Comparison of ENCODE assay signal across 8 cellular contexts in genomic region chr22:38681784-38682335, GRCh38. TPM values are rescaled to one million over a fixed set of nuclear protein-coding genes. Genes with fewer than 3 reads are reported as not detected.
DNase-seq lines count a peak whose midpoint lies in the region; ATAC-seq and TF ChIP-seq lines count a peak whose summit lies in the region.

TOMM22 (plus strand) TSS chr22:38681957; CDS start chr22:38681979, 22 bp downstream.

- peak; percentile 36 for TF ChIP-seq CTCF in left lung (IDR thresholded peaks at IDR 0.05)

- 0 out of 2 replicates have a peak, but pooled peaks cover 4% of the 10 kb centered on the region for H3K9me3 ChIP-seq in BLaER1
- H3K9me3 ChIP-seq in left lung: no peaks in the 10 kb centered on the region

- H3K4me1 ChIP-seq in BLaER1 (peaks cover 17% of the 10 kb centered on the region), left lung (peaks cover 8 to 17% of the 10 kb centered on the region in 2 donors)

- H3K27me3 ChIP-seq in BLaER1 (no peaks in the 10 kb centered on the region), left lung (no peaks in the 10 kb centered on the region)

- peak; percentile 99 for DNase-seq in GM19238 (ENCODE audit: insufficient read length, low spot score)
- DNase-seq in NCI-H526 (lab: John Stamatoyannopoulos, UW): peak; percentile 40 to 91
- DNase-seq in activated CD4-positive, alpha-beta T cell treated with anti-CD3 and anti-CD28 coated beads, Interleukin-2, amount 10 ng/mL, durations not matched to agents 7 days and 5 days: peak; percentile 87
- DNase-seq in dedifferentiated amniotic fluid mesenchymal stem cell (ENCODE audit: extremely low spot score): peak; percentile 82
- DNase-seq in left lung: peak; percentile 91 to 99
- peak; percentile 83 for DNase-seq in stimulated activated CD4-positive, alpha-beta T cell treated with anti-CD3 and anti-CD28 coated beads, Interleukin-4, amount 100 ng/mL, for 1 hour

- peaks cover 20% of the 10 kb centered on the region for H3K36me3 Mint-ChIP-seq in activated CD4-positive, alpha-beta T cell treated with anti-CD3 and anti-CD28 coated beads, Interleukin-2, amount 10 ng/mL, durations not matched to agents 7 days and 5 days (ENCODE audit: low read depth)

- H3K27me3 Mint-ChIP-seq in activated CD4-positive, alpha-beta T cell treated with anti-CD3 and anti-CD28 coated beads, Interleukin-2, amount 10 ng/mL, durations not matched to agents 7 days and 5 days: no peaks in the 10 kb centered on the region

- POLR2A ChIA-PET in activated CD4-positive, alpha-beta T cell treated with anti-CD3 and anti-CD28 coated beads, Interleukin-2, amount 10 ng/mL, durations not matched to agents 7 days and 5 days (lab: Charles Lee): interaction anchor here (0.7 to 1.2 kb wide), 3 partner anchors 15 to 1653 kb away, joined by 4 to 7 read pairs (median 4); no protein-coding TSS in a partner anchor

- peaks cover 39% of the 10 kb centered on the region for H3K36me3 ChIP-seq in BLaER1
- peaks cover 0 to 37% of the 10 kb centered on the region in 2 donors for H3K36me3 ChIP-seq in left lung

- peak within 1 kb of the TSS; percentile 94 for H3K9ac ChIP-seq in BLaER1

- peak within 1 kb of the TSS; percentile 96 for H3K4me2 ChIP-seq in BLaER1

- H3K4me1 Mint-ChIP-seq in activated CD4-positive, alpha-beta T cell treated with anti-CD3 and anti-CD28 coated beads, Interleukin-2, amount 10 ng/mL, durations not matched to agents 7 days and 5 days: peaks cover 24% of the 10 kb centered on the region

- H3K4me3 ChIP-seq in BLaER1: peak within 1 kb of the TSS; percentile 95
- H3K4me3 ChIP-seq in left lung: peak within 1 kb of the TSS; percentile 81 to 100

- peak within 1 kb of the TSS; percentile 92 for H3K27ac Mint-ChIP-seq in activated CD4-positive, alpha-beta T cell treated with anti-CD3 and anti-CD28 coated beads, Interleukin-2, amount 10 ng/mL, durations not matched to agents 7 days and 5 days

- peak; percentile 85 for ATAC-seq in HG03439 (IDR thresholded peaks at IDR 0.05; ENCODE audit: unreplicated experiment)
- ATAC-seq in left lung: peak; percentile 99

- H3K4me3 Mint-ChIP-seq in activated CD4-positive, alpha-beta T cell treated with anti-CD3 and anti-CD28 coated beads, Interleukin-2, amount 10 ng/mL, durations not matched to agents 7 days and 5 days: peak within 1 kb of the TSS; percentile 90

- no peaks in the 10 kb centered on the region for H3K9me3 Mint-ChIP-seq in activated CD4-positive, alpha-beta T cell treated with anti-CD3 and anti-CD28 coated beads, Interleukin-2, amount 10 ng/mL, durations not matched to agents 7 days and 5 days

- CTCF ChIA-PET in activated CD4-positive, alpha-beta T cell treated with anti-CD3 and anti-CD28 coated beads, Interleukin-2, amount 10 ng/mL, durations not matched to agents 7 days and 5 days (lab: Charles Lee): interaction anchor here (0.6 to 2.8 kb wide), 24 partner anchors 9 to 269 kb away, joined by 3 to 21 read pairs (median 4); partner anchors contain the start of gene GTPBP1

- H3K27ac ChIP-seq in BLaER1 (peak within 1 kb of the TSS; percentile 84), left lung (peak within 1 kb of the TSS; percentile 51 to 72)

- H4K20me1 ChIP-seq in BLaER1: peaks cover 21% of the 10 kb centered on the region; the same call in 1 of the 2 replicates

- intact Hi-C loops in left lung (cut with DNase I): no loop called here

RNA-seq across cellular contexts. Expression of gene TOMM22, which starts in this region (rescaled TPM):
- total RNA-seq in activated CD4-positive, alpha-beta T cell treated with anti-CD3 and anti-CD28 coated beads, Interleukin-2, amount 10 ng/mL, durations not matched to agents 7 days and 5 days: 10 to 100 TPM; 83.0 to 88.9 TPM
- total RNA-seq in left lung: 10 to 100 TPM; 54.3 to 67.0 TPM

Comparison
In these comparisons a context has a peak if more than half of its experiments do, and no peak if none do; other contexts are left out.
1. Peak in every context shown above with its lines: DNase-seq, ATAC-seq, H3K4me3 ChIP-seq and H3K27ac ChIP-seq.